Comparison of ENCODE assay signal across 2 cellular contexts in genomic region chr19:588093-588742, GRCh38.
TF ChIP-seq lines count a peak whose summit lies in the region.

No MANE protein-coding gene starts in this region.

TF ChIP-seq in GM23338, 12 proteins besides CTCF, POLR2A, EP300 and RAD21:
- TF ChIP-seq ETS1 (IDR thresholded peaks at IDR 0.05) (no peak), ZNF331 (CRISPR knock-in tag; IDR thresholded peaks at IDR 0.05; ENCODE audit: low read depth) (no peak), NANOG (IDR thresholded peaks at IDR 0.05; ENCODE audit: borderline replicate concordance) (no peak), REST (IDR thresholded peaks at IDR 0.05; ENCODE audit: unreplicated experiment) (no peak), EZH2phosphoT487 (IDR thresholded peaks at IDR 0.05; ENCODE audit: unreplicated experiment) (no peak), CREB1 (CRISPR knock-in tag; IDR thresholded peaks at IDR 0.05; ENCODE audit: low read depth) (no peak; the same call in 1 of the 2 replicates), STAT1 (IDR thresholded peaks at IDR 0.05; ENCODE audit: unreplicated experiment) (no peak), ZNF462 (CRISPR knock-in tag; IDR thresholded peaks at IDR 0.05) (no peak), ZNF114 (CRISPR knock-in tag; IDR thresholded peaks at IDR 0.05) (no peak), JUNB (IDR thresholded peaks at IDR 0.05; ENCODE audit: unreplicated experiment) (no peak), POLR2AphosphoS5 (IDR thresholded peaks at IDR 0.05; ENCODE audit: low read depth) (no peak), EZH2 (IDR thresholded peaks at IDR 0.05; ENCODE audit: low read depth, unreplicated experiment) (no peak)

TF ChIP-seq in HepG2, 621 proteins besides CTCF, POLR2A, EP300 and RAD21 (continues in another document):
- TF ChIP-seq ZNF761 (CRISPR knock-in tag; conservative IDR thresholded peaks at IDR 0.05) = no peak
- peak; percentile 44; the same call in 1 of the 2 replicates for TF ChIP-seq SAP130 (CRISPR knock-in tag; IDR thresholded peaks at IDR 0.05; ENCODE audit: low read depth)
- no peak for TF ChIP-seq MEIS2 (CRISPR knock-in tag; IDR thresholded peaks at IDR 0.05)
- 0 out of 2 replicates have a peak, but pooled peaks have one; percentile 48 for TF ChIP-seq MXD4 (CRISPR knock-in tag; IDR thresholded peaks at IDR 0.05)
- TF ChIP-seq ZIK1 (CRISPR knock-in tag; IDR thresholded peaks at IDR 0.05; ENCODE audit: borderline replicate concordance, low read depth) = no peak
- peak; percentile 7; the same call in 1 of the 2 replicates for TF ChIP-seq ZBTB33 (CRISPR knock-in tag; IDR thresholded peaks at IDR 0.05)
- no peak for TF ChIP-seq GTF3A (CRISPR knock-in tag; conservative IDR thresholded peaks at IDR 0.05)
- no peak for TF ChIP-seq LCORL (IDR thresholded peaks at IDR 0.05)
- no peak for TF ChIP-seq LCORL (CRISPR knock-in tag; IDR thresholded peaks at IDR 0.05)
- TF ChIP-seq TFE3 (CRISPR knock-in tag; IDR thresholded peaks at IDR 0.05) = 0 out of 2 replicates have a peak, but pooled peaks have one; percentile 34
- TF ChIP-seq ZNF550 (CRISPR knock-in tag; IDR thresholded peaks at IDR 0.05; ENCODE audit: borderline replicate concordance) = no peak
- peak; percentile 94 for TF ChIP-seq HNRNPL (IDR thresholded peaks at IDR 0.05; ENCODE audit: low read depth, low read length)
- no peak for TF ChIP-seq KLF12 (CRISPR knock-in tag; IDR thresholded peaks at IDR 0.05; ENCODE audit: borderline replicate concordance)
- no peak for TF ChIP-seq SCMH1 (CRISPR knock-in tag; IDR thresholded peaks at IDR 0.05; ENCODE audit: borderline replicate concordance)
- TF ChIP-seq ZBTB1 (CRISPR knock-in tag; IDR thresholded peaks at IDR 0.05; ENCODE audit: borderline replicate concordance) = no peak
- no peak for TF ChIP-seq ELF4 (CRISPR knock-in tag; IDR thresholded peaks at IDR 0.05; ENCODE audit: borderline replicate concordance)
- TF ChIP-seq ZNF737 (CRISPR knock-in tag; IDR thresholded peaks at IDR 0.05; ENCODE audit: borderline replicate concordance) = no peak
- no peak for TF ChIP-seq REL (CRISPR knock-in tag; conservative IDR thresholded peaks at IDR 0.05)
- TF ChIP-seq IKZF5 (CRISPR knock-in tag; IDR thresholded peaks at IDR 0.05) = no peak
- TF ChIP-seq HHEX (CRISPR knock-in tag; IDR thresholded peaks at IDR 0.05) = no peak
- no peak for TF ChIP-seq E2F1 (CRISPR knock-in tag; IDR thresholded peaks at IDR 0.05)
- TF ChIP-seq HMGXB4 (CRISPR knock-in tag; IDR thresholded peaks at IDR 0.05; ENCODE audit: borderline replicate concordance in 1 of 2, low read depth in 1 of 2) = peak in 1 of 2 experiments; percentile 69; a peak in 1 of 4 replicates
- TF ChIP-seq ZNF687 (CRISPR knock-in tag; IDR thresholded peaks at IDR 0.05) = peak; percentile 51
- 0 out of 2 replicates have a peak, but pooled peaks have one; percentile 17 for TF ChIP-seq UBTF (CRISPR knock-in tag; IDR thresholded peaks at IDR 0.05)
- no peak for TF ChIP-seq ZNF432 (CRISPR knock-in tag; IDR thresholded peaks at IDR 0.05; ENCODE audit: borderline replicate concordance)
- TF ChIP-seq GLMP (CRISPR knock-in tag; IDR thresholded peaks at IDR 0.05; ENCODE audit: borderline replicate concordance) = no peak
- no peak for TF ChIP-seq TFDP1 (CRISPR knock-in tag; IDR thresholded peaks at IDR 0.05; ENCODE audit: borderline replicate concordance)
- TF ChIP-seq HIVEP1 (CRISPR knock-in tag; IDR thresholded peaks at IDR 0.05) = no peak
- TF ChIP-seq POLR2G (IDR thresholded peaks at IDR 0.05; ENCODE audit: low read depth, low read length) = no peak
- TF ChIP-seq SMC3 (IDR thresholded peaks at IDR 0.05; ENCODE audit: low read length) = no peak; the same call in 1 of the 2 replicates
- TF ChIP-seq FIP1L1 (IDR thresholded peaks at IDR 0.05; ENCODE audit: borderline replicate concordance, insufficient read depth, low read depth, low read length) = no peak
- no peak for TF ChIP-seq ZNF12 (CRISPR knock-in tag; IDR thresholded peaks at IDR 0.05)
- no peak for TF ChIP-seq ZNF205 (CRISPR knock-in tag; IDR thresholded peaks at IDR 0.05)
- TF ChIP-seq ZNF691 (CRISPR knock-in tag; IDR thresholded peaks at IDR 0.05; ENCODE audit: borderline replicate concordance, low read depth) = 0 out of 2 replicates have a peak, but pooled peaks have one; percentile 19
- TF ChIP-seq PBX3 (CRISPR knock-in tag; IDR thresholded peaks at IDR 0.05; ENCODE audit: borderline replicate concordance) = no peak
- no peak for TF ChIP-seq ZNF264 (CRISPR knock-in tag; IDR thresholded peaks at IDR 0.05)
